9 cellular contexts compared by ENCODE assay signal in genomic region chr10:35462491-35462934, GRCh38.
DNase-seq lines count a peak whose midpoint lies in the region; ATAC-seq and TF ChIP-seq lines count a peak whose summit lies in the region.
"Had no signal": no experiment of that assay in that cellular context is flagged by ENCODE, and none has a peak within 500 bp of the region (broad histone marks: within the 10 kb centered on the region; RNA-seq: fewer than 3 reads in every experiment).

No MANE protein-coding gene starts in this region.

- TF ChIP-seq CTCF in mesothelial cell of epicardium (IDR thresholded peaks at IDR 0.05; ENCODE audit: unreplicated experiment) (no peak), esophagus squamous epithelium (IDR thresholded peaks at IDR 0.05) (no peak)

- peak; percentile 22 to 35 for ATAC-seq in activated naive CD4-positive, alpha-beta T cell treated with anti-CD3 and anti-CD28 coated beads, Interleukin-2, amount 50 U/mL, for 72 hours
- peak; percentile 79 for ATAC-seq in HG03175 (IDR thresholded peaks at IDR 0.05; ENCODE audit: unreplicated experiment)

- peaks cover 4 to 74% (median 28%) of the 10 kb centered on the region in 3 donors for H3K4me1 ChIP-seq in esophagus squamous epithelium

- no peak overlapping the region for H3K4me3 ChIP-seq in esophagus squamous epithelium
- H3K4me3 ChIP-seq: SJSA1 had no signal

- H3K9me3 Mint-ChIP-seq in activated naive CD4-positive, alpha-beta T cell treated with anti-CD3 and anti-CD28 coated beads, Interleukin-2, amount 50 U/mL, for 72 hours, result no peaks in the 10 kb centered on the region
- H3K9me3 Mint-ChIP-seq in activated naive CD4-positive, alpha-beta T cell treated with anti-CD3 and anti-CD28 coated beads for 36 hours, result no peaks in the 10 kb centered on the region
- H3K9me3 Mint-ChIP-seq in dendritic cell treated with granulocyte-macrophage colony-stimulating factor and Interleukin-4, amounts not matched to agents 40 ng/mL and 50 ng/mL, for 4 days, result no peaks in the 10 kb centered on the region
- H3K9me3 Mint-ChIP-seq in mesothelial cell of epicardium, result no peaks in the 10 kb centered on the region

- no peak overlapping the region for H3K27ac ChIP-seq in esophagus squamous epithelium
- H3K27ac ChIP-seq: SJSA1 had no signal

- TF ChIP-seq POLR2A in esophagus squamous epithelium (IDR thresholded peaks at IDR 0.05), result no peak

- no peak overlapping the region for H3K4me3 Mint-ChIP-seq in activated naive CD4-positive, alpha-beta T cell treated with anti-CD3 and anti-CD28 coated beads for 36 hours
- no peak overlapping the region for H3K4me3 Mint-ChIP-seq in dendritic cell treated with granulocyte-macrophage colony-stimulating factor and Interleukin-4, amounts not matched to agents 40 ng/mL and 50 ng/mL, for 4 days
- H3K4me3 Mint-ChIP-seq in mesothelial cell of epicardium, result no peak overlapping the region

- no peaks in the 10 kb centered on the region for H3K36me3 ChIP-seq in esophagus squamous epithelium
- H3K36me3 ChIP-seq: SJSA1 had no signal

- 70 to 74% methylated on average over 1 to 5 of the region's 5 CpGs for WGBS in esophagus squamous epithelium, 2 donors

- DNase-seq in activated naive CD4-positive, alpha-beta T cell treated with anti-CD3 and anti-CD28 coated beads, Interleukin-2, amount 50 U/mL, for 72 hours (ENCODE audit: low spot score in 2 of 2), result no peak
- DNase-seq in activated naive CD4-positive, alpha-beta T cell treated with anti-CD3 and anti-CD28 coated beads for 36 hours, result no peak
- DNase-seq in superior temporal gyrus (ENCODE audit: extremely low spot score), result peak; percentile 59
- DNase-seq in mesothelial cell of epicardium (ENCODE audit: low spot score in 2 of 2, unreplicated experiment in 2 of 2), result no peak
- DNase-seq in esophagus squamous epithelium (lab: John Stamatoyannopoulos, UW), result no peak
- no peak for DNase-seq in NOMO-1 (lab: John Stamatoyannopoulos, UW; ENCODE audit: unreplicated experiment in 2 of 2)

- H3K9me3 ChIP-seq in esophagus squamous epithelium, result no peaks in the 10 kb centered on the region
- H3K9me3 ChIP-seq: SJSA1 had no signal

- peaks cover 57% of the 10 kb centered on the region for H3K4me1 Mint-ChIP-seq in activated naive CD4-positive, alpha-beta T cell treated with anti-CD3 and anti-CD28 coated beads for 36 hours (ENCODE audit: low read depth)
- H3K4me1 Mint-ChIP-seq in dendritic cell treated with granulocyte-macrophage colony-stimulating factor and Interleukin-4, amounts not matched to agents 40 ng/mL and 50 ng/mL, for 4 days (ENCODE audit: low read depth), result peaks cover 6% of the 10 kb centered on the region
- peaks cover 15% of the 10 kb centered on the region for H3K4me1 Mint-ChIP-seq in mesothelial cell of epicardium

- no peaks in the 10 kb centered on the region for H3K36me3 Mint-ChIP-seq in activated naive CD4-positive, alpha-beta T cell treated with anti-CD3 and anti-CD28 coated beads, Interleukin-2, amount 50 U/mL, for 72 hours
- H3K36me3 Mint-ChIP-seq in activated naive CD4-positive, alpha-beta T cell treated with anti-CD3 and anti-CD28 coated beads for 36 hours (ENCODE audit: low read depth), result no peaks in the 10 kb centered on the region
- H3K36me3 Mint-ChIP-seq in dendritic cell treated with granulocyte-macrophage colony-stimulating factor and Interleukin-4, amounts not matched to agents 40 ng/mL and 50 ng/mL, for 4 days (ENCODE audit: low read depth), result peaks cover 12% of the 10 kb centered on the region
- no peaks in the 10 kb centered on the region for H3K36me3 Mint-ChIP-seq in mesothelial cell of epicardium

- intact Hi-C loops in activated naive CD4-positive, alpha-beta T cell treated with anti-CD3 and anti-CD28 coated beads for 36 hours (cut with micrococcal nuclease), result loop anchor here (2.0 kb wide), 1 partner anchor 14 kb away; no protein-coding TSS in a partner anchor
- intact Hi-C loops in dendritic cell treated with granulocyte-macrophage colony-stimulating factor and Interleukin-4, amounts not matched to agents 40 ng/mL and 50 ng/mL, for 4 days (cut with micrococcal nuclease), result no loop called here
- intact Hi-C loops in esophagus squamous epithelium (cut with DNase I), result no loop called here

- H3K27me3 ChIP-seq in esophagus squamous epithelium, result no peaks in the 10 kb centered on the region
- H3K27me3 ChIP-seq: SJSA1 had no signal

- H3K27ac Mint-ChIP-seq in activated naive CD4-positive, alpha-beta T cell treated with anti-CD3 and anti-CD28 coated beads, Interleukin-2, amount 50 U/mL, for 72 hours, result no peak overlapping the region
- no peak overlapping the region for H3K27ac Mint-ChIP-seq in activated naive CD4-positive, alpha-beta T cell treated with anti-CD3 and anti-CD28 coated beads for 36 hours
- peak overlapping the region; percentile 9 for H3K27ac Mint-ChIP-seq in dendritic cell treated with granulocyte-macrophage colony-stimulating factor and Interleukin-4, amounts not matched to agents 40 ng/mL and 50 ng/mL, for 4 days
- H3K27ac Mint-ChIP-seq in mesothelial cell of epicardium, result no peak overlapping the region

- CTCF ChIA-PET in activated naive CD4-positive, alpha-beta T cell treated with anti-CD3 and anti-CD28 coated beads for 36 hours (lab: Charles Lee), result interaction anchor here (0.6 to 1.1 kb wide), 3 partner anchors 21 to 168 kb away, joined by 3 to 4 read pairs (median 3); no protein-coding TSS in a partner anchor

- H3K27me3 Mint-ChIP-seq in activated naive CD4-positive, alpha-beta T cell treated with anti-CD3 and anti-CD28 coated beads for 36 hours (ENCODE audit: low read depth), result no peaks in the 10 kb centered on the region
- no peaks in the 10 kb centered on the region for H3K27me3 Mint-ChIP-seq in dendritic cell treated with granulocyte-macrophage colony-stimulating factor and Interleukin-4, amounts not matched to agents 40 ng/mL and 50 ng/mL, for 4 days
- no peaks in the 10 kb centered on the region for H3K27me3 Mint-ChIP-seq in mesothelial cell of epicardium (ENCODE audit: low read depth)
